Comparison of ENCODE assay signal across 18 cellular contexts in genomic region chr19:10988921-10989320, GRCh38. TPM values are rescaled to one million over a fixed set of nuclear protein-coding genes. Genes with fewer than 3 reads are reported as not detected.
A peak's percentile ranks its signal among the peaks of the same experiment; 100 is the strongest.
DNase-seq lines count a peak whose midpoint lies in the region; ATAC-seq and TF ChIP-seq lines count a peak whose summit lies in the region.
"Had no signal": no experiment of that assay in that cellular context is flagged by ENCODE, and none has a peak within 500 bp of the region (broad histone marks: within the 10 kb centered on the region; RNA-seq: fewer than 3 reads in every experiment).

No MANE protein-coding gene starts in this region.

- in situ Hi-C loops in GM13976 (cut with MboI; ENCODE audit: low sequenced_read_pairs, unreplicated experiment) = no loop called here

- H3K27me3 Mint-ChIP-seq in activated T-cell treated with anti-CD3 and anti-CD28 coated beads, Interleukin-2, amount 50 U/mL, for 24 hours = no peaks in the 10 kb centered on the region
- no peaks in the 10 kb centered on the region for H3K27me3 Mint-ChIP-seq in T-helper 17 cell
- H3K27me3 Mint-ChIP-seq in activated naive CD4-positive, alpha-beta T cell treated with anti-CD3 and anti-CD28 coated beads, Interleukin-2, amount 10 ng/mL, durations not matched to agents 7 days and 5 days = no peaks in the 10 kb centered on the region
- H3K27me3 Mint-ChIP-seq: B cell had no signal

- TF ChIP-seq CTCF in GM13976 (IDR thresholded peaks at IDR 0.05; ENCODE audit: borderline replicate concordance, control extremely low read depth, extremely low read depth, insufficient read depth, missing control alignments) (no peak), body of pancreas (IDR thresholded peaks at IDR 0.05) (no peak)

- intact Hi-C loops in body of pancreas (cut with DNase I) = no loop called here

- H3K4me3 Mint-ChIP-seq in activated T-cell treated with anti-CD3 and anti-CD28 coated beads, Interleukin-2, amount 50 U/mL, for 24 hours = no peak overlapping the region
- no peak overlapping the region for H3K4me3 Mint-ChIP-seq in T-helper 17 cell
- no peak overlapping the region for H3K4me3 Mint-ChIP-seq in activated naive CD4-positive, alpha-beta T cell treated with anti-CD3 and anti-CD28 coated beads, Interleukin-2, amount 10 ng/mL, durations not matched to agents 7 days and 5 days
- H3K4me3 Mint-ChIP-seq: B cell; CD8-positive, alpha-beta T cell had no signal

- H3K36me3 Mint-ChIP-seq in activated T-cell treated with anti-CD3 and anti-CD28 coated beads, Interleukin-2, amount 50 U/mL, for 24 hours (ENCODE audit: low read depth) = peaks cover 83% of the 10 kb centered on the region
- peaks cover 5% of the 10 kb centered on the region for H3K36me3 Mint-ChIP-seq in T-helper 17 cell (ENCODE audit: low read depth)
- H3K36me3 Mint-ChIP-seq in activated naive CD4-positive, alpha-beta T cell treated with anti-CD3 and anti-CD28 coated beads, Interleukin-2, amount 10 ng/mL, durations not matched to agents 7 days and 5 days = peaks cover 23% of the 10 kb centered on the region

- CTCF ChIA-PET in activated naive CD4-positive, alpha-beta T cell treated with anti-CD3 and anti-CD28 coated beads, Interleukin-2, amount 10 ng/mL, durations not matched to agents 7 days and 5 days (lab: Charles Lee) = no interaction called here

- H3K9me3 Mint-ChIP-seq in activated T-cell treated with anti-CD3 and anti-CD28 coated beads, Interleukin-2, amount 50 U/mL, for 24 hours = no peaks in the 10 kb centered on the region
- H3K9me3 Mint-ChIP-seq in activated naive CD4-positive, alpha-beta T cell treated with anti-CD3 and anti-CD28 coated beads, Interleukin-2, amount 10 ng/mL, durations not matched to agents 7 days and 5 days = no peaks in the 10 kb centered on the region
- H3K9me3 Mint-ChIP-seq: CD8-positive, alpha-beta T cell had no signal

- ATAC-seq in T-helper 17 cell (no peak), left lobe of liver (peak; percentile 18), body of pancreas (no peak), HG02759 (IDR thresholded peaks at IDR 0.05; ENCODE audit: unreplicated experiment) (no peak)
- ATAC-seq: A549; CD8-positive, alpha-beta T cell had no signal

- H3K9me3 ChIP-seq in T-helper 17 cell (ENCODE audit: control insufficient read depth, low read length, poor library complexity, severe bottlenecking) = no peaks in the 10 kb centered on the region
- no peaks in the 10 kb centered on the region for H3K9me3 ChIP-seq in body of pancreas
- H3K9me3 ChIP-seq: A549; BLaER1 treated with 17β-estradiol and CSF1 and Interleukin-3, amounts not matched to agents 10 nM and 100 nM had no signal

- H3K27ac Mint-ChIP-seq in activated T-cell treated with anti-CD3 and anti-CD28 coated beads, Interleukin-2, amount 50 U/mL, for 24 hours = peak overlapping the region; percentile 14
- H3K27ac Mint-ChIP-seq in T-helper 17 cell = peak overlapping the region; percentile 53
- no peak overlapping the region for H3K27ac Mint-ChIP-seq in activated naive CD4-positive, alpha-beta T cell treated with anti-CD3 and anti-CD28 coated beads, Interleukin-2, amount 10 ng/mL, durations not matched to agents 7 days and 5 days
- H3K27ac Mint-ChIP-seq: B cell; CD8-positive, alpha-beta T cell had no signal

- H3K4me1 Mint-ChIP-seq in activated T-cell treated with anti-CD3 and anti-CD28 coated beads, Interleukin-2, amount 50 U/mL, for 24 hours (ENCODE audit: low read depth) = peaks cover 5% of the 10 kb centered on the region
- no peaks in the 10 kb centered on the region for H3K4me1 Mint-ChIP-seq in T-helper 17 cell
- H3K4me1 Mint-ChIP-seq in activated naive CD4-positive, alpha-beta T cell treated with anti-CD3 and anti-CD28 coated beads, Interleukin-2, amount 10 ng/mL, durations not matched to agents 7 days and 5 days = no peaks in the 10 kb centered on the region
- H3K4me1 Mint-ChIP-seq: B cell had no signal

- H3K4me1 ChIP-seq in body of pancreas = no peaks in the 10 kb centered on the region
- H3K4me1 ChIP-seq: A549 had no signal

- peaks cover 0 to 11% of the 10 kb centered on the region in 2 donors for H3K36me3 ChIP-seq in body of pancreas (replicated peaks in 1 of 2; ENCODE audit: insufficient read depth in 1 of 2, low read depth in 2 of 2)

- no peak for DNase-seq in activated T-cell treated with anti-CD3 and anti-CD28 coated beads, Interleukin-2, amount 50 U/mL, for 24 hours
- DNase-seq in activated T-cell treated with anti-CD3 and anti-CD28 coated beads, Interleukin-2, amount 50 U/mL, for 48 hours = no peak
- DNase-seq in GM13976 (ENCODE audit: low spot score) = peak; percentile 11
- DNase-seq in T-helper 17 cell = no peak
- no peak for DNase-seq in left lobe of liver (ENCODE audit: low spot score)
- no peak for DNase-seq in body of pancreas
- no peak for DNase-seq in activated naive CD4-positive, alpha-beta T cell treated with anti-CD3 and anti-CD28 coated beads, Interleukin-2, amount 10 ng/mL, durations not matched to agents 7 days and 5 days
- DNase-seq: Calu3; CD8-positive, alpha-beta T cell; DMS79 treated with DMSO at 0.1 percent for 48 hours; GF-D8; HCEC 1CT; IMR-90 had no signal

- WGBS in body of pancreas, 2 donors = 86 to 91% methylated on average over 10 to 11 of the region's 12 CpGs

- H3K27ac ChIP-seq in body of pancreas = no peak overlapping the region
- H3K27ac ChIP-seq: 22Rv1; A549; BLaER1 treated with 17β-estradiol and CSF1 and Interleukin-3, amounts not matched to agents 10 nM and 100 nM had no signal

- no peak for TF ChIP-seq POLR2A in body of pancreas (IDR thresholded peaks at IDR 0.05)

- H3K4me3 ChIP-seq in body of pancreas = no peak overlapping the region
- H3K4me3 ChIP-seq: A549; BLaER1 treated with 17β-estradiol and CSF1 and Interleukin-3, amounts not matched to agents 10 nM and 100 nM had no signal

- no peaks in the 10 kb centered on the region for H3K27me3 ChIP-seq in body of pancreas
- H3K27me3 ChIP-seq: BLaER1 treated with 17β-estradiol and CSF1 and Interleukin-3, amounts not matched to agents 10 nM and 100 nM had no signal

RNA-seq across cellular contexts. Expression of gene SMARCA4, which starts 28.1 kb away (rescaled TPM):
- total RNA-seq in T-helper 17 cell (10 to 100 TPM; 93.9 to 94.0 TPM), left lobe of liver (29.6 TPM), body of pancreas (100 to 1,000 TPM in 1 of 2 donors, 10 to 100 TPM in 1; 56.3 to 120 TPM)
